8 cellular contexts compared by ENCODE assay signal in the genomic region with DNA sequence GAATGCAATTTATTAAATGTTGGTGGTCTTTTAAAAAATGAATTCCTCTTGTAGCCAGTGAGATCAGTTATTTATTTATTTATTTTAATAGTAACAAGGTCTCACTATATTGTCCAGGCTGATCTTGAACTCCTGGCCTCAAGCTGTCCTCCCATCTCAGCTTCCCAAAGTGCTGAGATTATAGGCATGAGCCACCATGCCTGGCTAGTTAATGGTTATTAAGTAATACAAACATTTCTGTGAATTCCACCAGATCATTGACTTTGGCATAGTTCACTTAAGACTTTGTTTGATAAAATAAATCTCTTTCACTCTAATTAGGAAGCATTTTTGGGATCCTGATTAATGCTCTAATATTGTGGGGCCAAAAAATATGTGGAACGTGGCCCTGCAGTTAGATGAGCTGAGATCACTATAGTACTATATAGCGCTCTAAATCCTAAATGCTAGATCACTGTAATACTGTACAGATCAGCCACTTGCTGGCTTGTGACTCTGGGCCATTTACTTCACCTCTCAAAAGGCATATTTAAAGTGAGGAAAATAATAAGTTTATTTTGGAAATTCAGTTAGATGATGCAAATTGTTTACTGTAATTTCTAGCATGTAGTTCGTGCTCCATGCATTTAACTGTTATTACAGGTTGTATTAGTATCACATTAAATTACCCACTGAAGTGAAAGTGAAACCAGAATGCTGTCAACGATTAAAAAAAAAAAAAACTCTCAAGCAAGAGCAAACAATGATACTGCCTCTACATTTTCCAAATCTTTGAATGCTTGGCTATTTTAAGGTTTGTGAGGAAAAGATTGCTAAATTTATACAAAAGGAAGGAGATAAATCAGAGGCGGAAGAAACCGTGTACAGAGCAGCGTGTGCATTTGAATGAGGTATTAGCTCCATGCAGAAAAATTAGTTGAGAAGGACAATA. TPM values are rescaled to one million over a fixed set of nuclear protein-coding genes. Genes with fewer than 3 reads are reported as not detected.
DNase-seq lines count a peak whose midpoint lies in the region; ATAC-seq and TF ChIP-seq lines count a peak whose summit lies in the region.

No MANE protein-coding gene starts in this region.

- no peaks in the 10 kb centered on the region for H3K36me3 Mint-ChIP-seq in CD14-positive monocyte

- TF ChIP-seq CTCF in CD14-positive monocyte (IDR thresholded peaks at IDR 0.05) (no peak), body of pancreas (IDR thresholded peaks at IDR 0.05) (no peak), mucosa of descending colon (IDR thresholded peaks at IDR 0.05) (no peak)

- H3K36me3 ChIP-seq in body of pancreas (replicated peaks in 1 of 2; ENCODE audit: insufficient read depth in 1 of 2, low read depth in 2 of 2) (no peaks in the 10 kb centered on the region), mucosa of descending colon (ENCODE audit: low read depth) (no peaks in the 10 kb centered on the region)

- no peak for TF ChIP-seq POLR2A in body of pancreas (IDR thresholded peaks at IDR 0.05)

- H3K27me3 ChIP-seq in body of pancreas, result no peaks in the 10 kb centered on the region

- H3K4me3 ChIP-seq in body of pancreas (peak overlapping the region in 1 of 2 donors; percentile 1), mucosa of descending colon (no peak overlapping the region)

- peak overlapping the region; percentile 78 to 98 (median 94) for H3K27ac Mint-ChIP-seq in CD14-positive monocyte

- H3K9me3 ChIP-seq in body of pancreas (no peaks in the 10 kb centered on the region), mucosa of descending colon (no peaks in the 10 kb centered on the region)

- DNase-seq in CD14-positive monocyte (ENCODE audit: low spot score), result no peak
- peak; percentile 29 to 58 for DNase-seq in Kasumi-1 (lab: John Stamatoyannopoulos, UW)
- peak in 1 of 4 donors; percentile 15 for DNase-seq in body of pancreas
- no peak for DNase-seq in mucosa of descending colon
- no peak for DNase-seq in NCI-H82 treated with DMSO at 0.1 percent for 48 hours (lab: John Stamatoyannopoulos, UW; ENCODE audit: unreplicated experiment)
- DNase-seq in islet precursor cell, result no peak
- DNase-seq in activated gamma-delta T cell (lab: John Stamatoyannopoulos, UW), result no peak

- peak overlapping the region; percentile 77 to 94 for H3K4me3 Mint-ChIP-seq in CD14-positive monocyte

- ATAC-seq in body of pancreas (peak; percentile 68), mucosa of descending colon (peak; percentile 73), GM19455 (IDR thresholded peaks at IDR 0.05; ENCODE audit: unreplicated experiment) (no peak)

- intact Hi-C loops in CD14-positive monocyte (cut with micrococcal nuclease) (no loop called here), body of pancreas (cut with DNase I) (no loop called here), mucosa of descending colon (cut with DNase I, micrococcal nuclease) (loop anchor here in 1 of 2 donors (2.0 kb wide), 1 partner anchor 40 kb away; no protein-coding TSS in a partner anchor)

- H3K27ac ChIP-seq in body of pancreas, result peak overlapping the region; percentile 6 to 74 (median 70)

- peaks cover 0 to 5% (median 0%) of the 10 kb centered on the region in 3 donors for H3K27me3 Mint-ChIP-seq in CD14-positive monocyte (ENCODE audit: low read depth in 3 of 3)

- H3K4me1 Mint-ChIP-seq in CD14-positive monocyte, result peaks cover 14% of the 10 kb centered on the region

- 6 to 7% methylated on average over 7 of the region's 7 CpGs for WGBS in body of pancreas, 2 donors

- H3K4me1 ChIP-seq in body of pancreas, result peaks cover 17% of the 10 kb centered on the region
- peaks cover 5% of the 10 kb centered on the region for H3K4me1 ChIP-seq in mucosa of descending colon (ENCODE audit: low read depth)

- H3K9me3 Mint-ChIP-seq in CD14-positive monocyte, result no peaks in the 10 kb centered on the region

RNA-seq across cellular contexts. Expression of a gene that starts 15.9 kb away (rescaled TPM):
- polyA plus RNA-seq in CD14-positive monocyte, result 10 to 100 TPM; 27.9 to 28.9 TPM
- 10 to 100 TPM; 13.7 to 22.1 TPM for total RNA-seq in body of pancreas
- total RNA-seq in mucosa of descending colon, result 10 to 100 TPM; 31.8 to 51.0 (median 50.8) TPM

RNA-seq across cellular contexts. Expression of a gene that starts 22.1 kb away (rescaled TPM):
- 10 to 100 TPM in 1 of 2 donors, 1 to 10 TPM in 1; 6.8 to 12.3 TPM for polyA plus RNA-seq in CD14-positive monocyte
- total RNA-seq in body of pancreas (100 to 1,000 TPM in 1 of 2 donors, 10 to 100 TPM in 1; 41.5 to 136 TPM), mucosa of descending colon (100 to 1,000 TPM in 2 of 3 donors, 10 to 100 TPM in 1; 80.6 to 920 (median 253) TPM)

Comparison
In these comparisons a context has a peak if more than half of its experiments do, and no peak if none do; other contexts are left out.
1. DNase-seq: peak in Kasumi-1 (2 of 2); none in CD14-positive monocyte (single experiment), mucosa of descending colon (0 of 3), NCI-H82 treated with DMSO at 0.1 percent for 48 hours (single experiment), islet precursor cell (single experiment) and activated gamma-delta T cell (single experiment).